ENCODE assay signal across 10 cellular contexts in the genomic region with DNA sequence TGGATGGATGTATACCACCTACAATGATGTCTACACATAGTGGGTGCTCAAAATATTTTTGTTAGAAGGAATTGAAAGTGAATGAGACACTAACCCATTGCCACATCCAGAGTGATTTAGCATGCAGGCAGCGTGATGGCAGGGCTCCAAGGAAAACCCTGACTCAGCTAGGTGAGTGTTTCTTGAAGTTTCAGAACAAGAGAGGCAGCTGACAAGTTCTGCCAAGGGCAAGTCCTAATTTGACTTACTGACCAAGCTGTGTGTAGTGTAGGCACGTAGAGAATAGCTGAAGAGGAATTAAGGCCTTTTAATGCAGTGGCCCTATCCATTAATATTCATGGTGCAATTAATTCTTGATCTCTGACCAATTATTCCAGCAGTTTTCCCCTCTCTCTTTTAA.
A peak's percentile ranks its signal among the peaks of the same experiment; 100 is the strongest.
DNase-seq lines count a peak whose midpoint lies in the region; ATAC-seq and TF ChIP-seq lines count a peak whose summit lies in the region.
"Had no signal": no experiment of that assay in that cellular context is flagged by ENCODE, and none has a peak within 500 bp of the region (broad histone marks: within the 10 kb centered on the region; RNA-seq: fewer than 3 reads in every experiment).

No MANE protein-coding gene starts in this region.

- DNase-seq in GM12865 (ENCODE audit: low read depth), result peak; percentile 32
- peak; percentile 78 for DNase-seq in LHCN-M2 (ENCODE audit: low read depth)
- peak; percentile 60 for DNase-seq in fibroblast of mammary gland (ENCODE audit: low read depth)
- DNase-seq in SKM-1 (lab: John Stamatoyannopoulos, UW; ENCODE audit: unreplicated experiment), result no peak
- DNase-seq in germinal center (ENCODE audit: low spot score), result no peak
- DNase-seq in NCI-H146 (lab: John Stamatoyannopoulos, UW), result no peak
- DNase-seq in UCSD-AML1 (lab: John Stamatoyannopoulos, UW; ENCODE audit: unreplicated experiment), result no peak
- DNase-seq: aorta, NCI-H187 treated with DMSO at 0.1 percent for 48 hours had no signal

- TF ChIP-seq CTCF in GM12865 (IDR thresholded peaks at IDR 0.05; ENCODE audit: insufficient read depth, low read depth, low read length, missing control alignments) (no peak), fibroblast of mammary gland (conservative IDR thresholded peaks at IDR 0.05; ENCODE audit: control insufficient read depth, insufficient read depth, low read depth, low read length) (no peak)

- H3K4me3 ChIP-seq in GM12865 (ENCODE audit: low read depth, low read length), result no peak overlapping the region
- no peak overlapping the region for H3K4me3 ChIP-seq in fibroblast of mammary gland (ENCODE audit: control insufficient read depth, low read depth, low read length)

- ATAC-seq in GM21423 (IDR thresholded peaks at IDR 0.05; ENCODE audit: unreplicated experiment), result peak; percentile 65

Comparison
In these comparisons a context has a peak if more than half of its experiments do, and no peak if none do; other contexts are left out.
1. DNase-seq: peak in GM12865 (single experiment), LHCN-M2 (single experiment) and fibroblast of mammary gland (single experiment); none in SKM-1 (single experiment), germinal center (single experiment), NCI-H146 (single experiment) and UCSD-AML1 (single experiment).